In genomic region chr22:42270178-42270511, GRCh38 we compare ENCODE assay signal across 1 cellular context.
TF ChIP-seq lines count a peak whose summit lies in the region.

No MANE protein-coding gene starts in this region.

TF ChIP-seq in HepG2, 621 proteins besides CTCF, POLR2A, EP300 and RAD21 (continued from another document and continues in another):
- TF ChIP-seq, protein P1, sequence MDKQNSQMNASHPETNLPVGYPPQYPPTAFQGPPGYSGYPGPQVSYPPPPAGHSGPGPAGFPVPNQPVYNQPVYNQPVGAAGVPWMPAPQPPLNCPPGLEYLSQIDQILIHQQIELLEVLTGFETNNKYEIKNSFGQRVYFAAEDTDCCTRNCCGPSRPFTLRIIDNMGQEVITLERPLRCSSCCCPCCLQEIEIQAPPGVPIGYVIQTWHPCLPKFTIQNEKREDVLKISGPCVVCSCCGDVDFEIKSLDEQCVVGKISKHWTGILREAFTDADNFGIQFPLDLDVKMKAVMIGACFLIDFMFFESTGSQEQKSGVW (CRISPR knock-in tag; IDR thresholded peaks at IDR 0.05; ENCODE audit: borderline replicate concordance) = no peak
- TF ChIP-seq BCL6 (CRISPR knock-in tag; IDR thresholded peaks at IDR 0.05) = no peak
- TF ChIP-seq ZFY (CRISPR knock-in tag; IDR thresholded peaks at IDR 0.05) = peak; percentile 46; the same call in 1 of the 2 replicates
- peak; percentile 42 for TF ChIP-seq PHF8 (CRISPR knock-in tag; IDR thresholded peaks at IDR 0.05)
- peak; percentile 13; the same call in 1 of the 2 replicates for TF ChIP-seq ZFX (CRISPR knock-in tag; IDR thresholded peaks at IDR 0.05; ENCODE audit: low read depth)
- TF ChIP-seq ZNF589 (CRISPR knock-in tag; conservative IDR thresholded peaks at IDR 0.05) = no peak
- TF ChIP-seq HNRNPL (IDR thresholded peaks at IDR 0.05; ENCODE audit: low read depth, low read length) = 0 out of 2 replicates have a peak, but pooled peaks have one; percentile 11
- no peak for TF ChIP-seq ZNF878 (CRISPR knock-in tag; IDR thresholded peaks at IDR 0.05)
- TF ChIP-seq MTF2 (CRISPR knock-in tag; IDR thresholded peaks at IDR 0.05; ENCODE audit: borderline replicate concordance) = no peak
- TF ChIP-seq EZH2 (conservative IDR thresholded peaks at IDR 0.05; ENCODE audit: low read depth, low read length) = no peak
- TF ChIP-seq STAG1 (CRISPR knock-in tag; IDR thresholded peaks at IDR 0.05) = no peak
- TF ChIP-seq, protein P2, sequence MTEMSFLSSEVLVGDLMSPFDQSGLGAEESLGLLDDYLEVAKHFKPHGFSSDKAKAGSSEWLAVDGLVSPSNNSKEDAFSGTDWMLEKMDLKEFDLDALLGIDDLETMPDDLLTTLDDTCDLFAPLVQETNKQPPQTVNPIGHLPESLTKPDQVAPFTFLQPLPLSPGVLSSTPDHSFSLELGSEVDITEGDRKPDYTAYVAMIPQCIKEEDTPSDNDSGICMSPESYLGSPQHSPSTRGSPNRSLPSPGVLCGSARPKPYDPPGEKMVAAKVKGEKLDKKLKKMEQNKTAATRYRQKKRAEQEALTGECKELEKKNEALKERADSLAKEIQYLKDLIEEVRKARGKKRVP (CRISPR knock-in tag; IDR thresholded peaks at IDR 0.05) = no peak
- TF ChIP-seq KLF6 (CRISPR knock-in tag; IDR thresholded peaks at IDR 0.05) = no peak
- TF ChIP-seq MATR3 (CRISPR knock-in tag; IDR thresholded peaks at IDR 0.05) = no peak
- TF ChIP-seq SAP130 (CRISPR knock-in tag; IDR thresholded peaks at IDR 0.05; ENCODE audit: low read depth) = no peak
- TF ChIP-seq MBD4 (IDR thresholded peaks at IDR 0.05; ENCODE audit: borderline replicate concordance, low read length) = no peak
- no peak for TF ChIP-seq ZNF574 (CRISPR knock-in tag; IDR thresholded peaks at IDR 0.05)
- no peak for TF ChIP-seq DZIP1 (CRISPR knock-in tag; IDR thresholded peaks at IDR 0.05)
- TF ChIP-seq TERF1 (CRISPR knock-in tag; IDR thresholded peaks at IDR 0.05) = no peak
- no peak for TF ChIP-seq ZNF207 (IDR thresholded peaks at IDR 0.05; ENCODE audit: borderline replicate concordance)
- TF ChIP-seq ZNF672 (CRISPR knock-in tag; IDR thresholded peaks at IDR 0.05) = no peak
- TF ChIP-seq EEA1 (CRISPR knock-in tag; IDR thresholded peaks at IDR 0.05; ENCODE audit: borderline replicate concordance) = no peak
- TF ChIP-seq MIER3 (CRISPR knock-in tag; IDR thresholded peaks at IDR 0.05; ENCODE audit: borderline replicate concordance) = no peak
- no peak for TF ChIP-seq IKZF1 (IDR thresholded peaks at IDR 0.05)
- TF ChIP-seq HNF4A (CRISPR knock-in tag; IDR thresholded peaks at IDR 0.05) = no peak
- TF ChIP-seq THRA (CRISPR knock-in tag; IDR thresholded peaks at IDR 0.05; ENCODE audit: borderline replicate concordance) = no peak
- TF ChIP-seq SUZ12 (IDR thresholded peaks at IDR 0.05; ENCODE audit: low read depth, low read length) = no peak
- 0 out of 2 replicates have a peak, but pooled peaks have one; percentile 4 for TF ChIP-seq ZNF543 (CRISPR knock-in tag; IDR thresholded peaks at IDR 0.05)
- TF ChIP-seq HMGXB4 (CRISPR knock-in tag; IDR thresholded peaks at IDR 0.05; ENCODE audit: borderline replicate concordance in 1 of 2, low read depth in 1 of 2) = peak in 1 of 2 experiments; percentile 2; a peak in 1 of 4 replicates
- TF ChIP-seq ZC3H13 (CRISPR knock-in tag; IDR thresholded peaks at IDR 0.05) = no peak
- no peak for TF ChIP-seq ZNF24 (IDR thresholded peaks at IDR 0.05)
- no peak for TF ChIP-seq IRF1 (CRISPR knock-in tag; IDR thresholded peaks at IDR 0.05; ENCODE audit: low read depth)
- TF ChIP-seq JUN (CRISPR knock-in tag; IDR thresholded peaks at IDR 0.05) = no peak
- no peak for TF ChIP-seq ZNF441 (CRISPR knock-in tag; IDR thresholded peaks at IDR 0.05; ENCODE audit: borderline replicate concordance)
- TF ChIP-seq ZNF782 (CRISPR knock-in tag; IDR thresholded peaks at IDR 0.05; ENCODE audit: borderline replicate concordance) = no peak
- no peak for TF ChIP-seq ZNF644 (CRISPR knock-in tag; IDR thresholded peaks at IDR 0.05; ENCODE audit: low read depth)
- TF ChIP-seq ZXDC (CRISPR knock-in tag; IDR thresholded peaks at IDR 0.05) = no peak
- 0 out of 2 replicates have a peak, but pooled peaks have one; percentile 1 for TF ChIP-seq ETV5 (CRISPR knock-in tag; IDR thresholded peaks at IDR 0.05; ENCODE audit: borderline replicate concordance)
- no peak for TF ChIP-seq HIC2 (CRISPR knock-in tag; IDR thresholded peaks at IDR 0.05; ENCODE audit: low read depth)
- TF ChIP-seq ZFP82 (CRISPR knock-in tag; IDR thresholded peaks at IDR 0.05; ENCODE audit: borderline replicate concordance) = 0 out of 2 replicates have a peak, but pooled peaks have one; percentile 27
- TF ChIP-seq CENPX (CRISPR knock-in tag; IDR thresholded peaks at IDR 0.05) = no peak
- peak; percentile 15; the same call in 1 of the 2 replicates for TF ChIP-seq POLR2G (IDR thresholded peaks at IDR 0.05; ENCODE audit: low read depth, low read length)
- TF ChIP-seq ZNF256 (CRISPR knock-in tag; conservative IDR thresholded peaks at IDR 0.05) = no peak
- no peak for TF ChIP-seq HMGA1 (CRISPR knock-in tag; conservative IDR thresholded peaks at IDR 0.05)
- peak; percentile 71 for TF ChIP-seq PATZ1 (CRISPR knock-in tag; IDR thresholded peaks at IDR 0.05)
- no peak for TF ChIP-seq TSC22D2 (CRISPR knock-in tag; IDR thresholded peaks at IDR 0.05; ENCODE audit: borderline replicate concordance)
- no peak for TF ChIP-seq PHF21A (CRISPR knock-in tag; IDR thresholded peaks at IDR 0.05)
